9 cellular contexts compared by ENCODE assay signal in the genomic region with DNA sequence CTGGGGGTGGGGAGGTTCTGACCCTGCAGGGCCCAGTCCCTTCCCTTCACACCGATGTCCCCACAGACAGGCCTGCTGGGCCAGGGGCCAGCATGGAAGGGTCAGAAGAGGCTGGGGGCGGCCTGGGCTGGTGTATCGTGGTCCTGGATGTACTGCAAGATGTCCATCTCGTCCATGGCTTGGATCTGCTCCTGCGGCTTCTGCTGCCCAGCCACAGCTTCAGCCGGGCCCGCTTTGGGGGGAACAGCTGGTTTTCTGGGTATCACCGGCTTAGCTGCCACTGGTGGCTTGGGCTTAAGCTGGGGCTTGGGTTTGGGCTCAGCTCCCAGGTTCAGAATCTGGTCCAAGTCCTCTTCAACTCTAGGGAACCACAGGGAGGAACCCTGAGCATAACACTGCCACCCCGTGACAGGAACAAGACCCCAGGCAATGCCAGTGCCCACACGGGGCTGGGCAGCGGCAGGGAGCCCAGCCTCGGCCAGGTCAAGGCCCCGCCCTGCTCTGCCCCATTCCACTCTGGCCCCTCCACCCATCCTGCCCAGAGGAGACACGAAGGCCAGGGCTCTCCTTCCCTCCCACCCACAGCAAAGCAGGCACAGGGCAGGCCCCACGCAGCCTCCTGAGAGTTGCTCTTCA. TPM values are rescaled to one million over a fixed set of nuclear protein-coding genes. Genes with fewer than 3 reads are reported as not detected.
DNase-seq lines count a peak whose midpoint lies in the region; ATAC-seq and TF ChIP-seq lines count a peak whose summit lies in the region.
"Had no signal": no experiment of that assay in that cellular context is flagged by ENCODE, and none has a peak within 500 bp of the region (broad histone marks: within the 10 kb centered on the region; RNA-seq: fewer than 3 reads in every experiment).

No MANE protein-coding gene starts in this region.

- no peak for TF ChIP-seq POLR2A in tibial nerve (IDR thresholded peaks at IDR 0.05)

- DNase-seq in adipocyte (ENCODE audit: low read depth) (no peak), Right ventricle myocardium superior (peak; percentile 51), neuronal stem cell (ENCODE audit: low spot score) (no peak), tibial nerve (ENCODE audit: low spot score in 2 of 2) (peak in 1 of 2 donors; percentile 16), NCI-H146 treated with DMSO at 0.1 percent for 48 hours (lab: John Stamatoyannopoulos, UW; ENCODE audit: unreplicated experiment) (no peak), NCI-H1417 treated with DMSO at 0.1 percent for 48 hours (lab: John Stamatoyannopoulos, UW) (no peak), foreskin keratinocyte (no peak)
- DNase-seq: NCI-H146 had no signal

- TF ChIP-seq CTCF in tibial nerve (IDR thresholded peaks at IDR 0.05) (no peak), foreskin keratinocyte (conservative IDR thresholded peaks at IDR 0.05) (no peak)

- H3K18ac ChIP-seq in neuronal stem cell (ENCODE audit: low read length) = peak overlapping the region; percentile 54

- peaks cover 59% of the 10 kb centered on the region for H3K4me1 ChIP-seq in adipocyte (ENCODE audit: control insufficient read depth, insufficient read depth, low read length)
- peaks cover 17 to 34% of the 10 kb centered on the region in 2 donors for H3K4me1 ChIP-seq in neuronal stem cell (ENCODE audit: control insufficient read depth in 2 of 2, insufficient read depth in 1 of 2, low read depth in 1 of 2, low read length in 2 of 2)
- H3K4me1 ChIP-seq in tibial nerve = peaks cover 10 to 71% (median 60%) of the 10 kb centered on the region in 4 donors
- H3K4me1 ChIP-seq in foreskin keratinocyte = no peaks in the 10 kb centered on the region

- intact Hi-C loops in Right ventricle myocardium superior (cut with DNase I) = no loop called here

- H2AK5ac ChIP-seq in neuronal stem cell (ENCODE audit: low read depth, low read length) = peak overlapping the region; percentile 29

- H4K91ac ChIP-seq in neuronal stem cell (ENCODE audit: low read depth, low read length, poor library complexity) = no peak overlapping the region

- no peaks in the 10 kb centered on the region for H3K79me1 ChIP-seq in neuronal stem cell (ENCODE audit: low read depth, low read length)

- H3K9me3 ChIP-seq in adipocyte (ENCODE audit: control insufficient read depth, low read length) (no peaks in the 10 kb centered on the region), neuronal stem cell (replicated peaks in 1 of 2; ENCODE audit: control insufficient read depth in 2 of 2, insufficient read depth in 1 of 2, low read depth in 1 of 2, low read length in 2 of 2) (no peaks in the 10 kb centered on the region), tibial nerve (no peaks in the 10 kb centered on the region)

- H3K4me3 ChIP-seq in adipocyte (ENCODE audit: low read length) (peak overlapping the region; percentile 33), neuronal stem cell (ENCODE audit: low read length in 2 of 2) (no peak overlapping the region), tibial nerve (no peak overlapping the region)

- WGBS in neuronal stem cell (ENCODE audit: extremely low coverage in 2 of 2, insufficient read length in 2 of 2, insufficient replicate concordance in 1 of 2), 2 donors = no CpG with 5 or more reads among the region's 15 CpGs
- WGBS in tibial nerve, 2 donors = 52 to 65% methylated on average over 5 to 15 of the region's 15 CpGs

- no peak overlapping the region for H2BK5ac ChIP-seq in neuronal stem cell (ENCODE audit: low read length)

- no peak overlapping the region for H2BK120ac ChIP-seq in neuronal stem cell (ENCODE audit: low read depth, low read length)

- H3K36me3 ChIP-seq in adipocyte (ENCODE audit: control insufficient read depth, insufficient read depth, low read length, severe bottlenecking) (peaks cover 19% of the 10 kb centered on the region), neuronal stem cell (replicated peaks in 1 of 2; ENCODE audit: control insufficient read depth in 2 of 2, insufficient read depth in 2 of 2, low read length in 2 of 2) (peaks cover 1 to 15% of the 10 kb centered on the region in 2 donors), tibial nerve (peaks cover 0 to 40% (median 11%) of the 10 kb centered on the region in 3 donors)

- H3K27ac ChIP-seq in neuronal stem cell (replicated peaks; ENCODE audit: low read length) (no peak overlapping the region), tibial nerve (peak overlapping the region; percentile 88 to 97 (median 94)), foreskin keratinocyte (no peak overlapping the region)

- no peak overlapping the region for H3K4ac ChIP-seq in neuronal stem cell (ENCODE audit: low read length)

- H3K27me3 ChIP-seq in adipocyte (replicated peaks; ENCODE audit: control insufficient read depth, insufficient read depth, low read length) (no peaks in the 10 kb centered on the region), neuronal stem cell (ENCODE audit: control insufficient read depth in 3 of 3, insufficient read depth in 3 of 3, low read depth in 1 of 3, low read length in 3 of 3) (no peaks in the 10 kb centered on the region), tibial nerve (no peaks in the 10 kb centered on the region), foreskin keratinocyte (no peaks in the 10 kb centered on the region)

- H3K4me2 ChIP-seq in neuronal stem cell (ENCODE audit: insufficient read depth, low read length, poor library complexity, severe bottlenecking) = no peak overlapping the region

- no peak overlapping the region for H2AFZ ChIP-seq in neuronal stem cell (ENCODE audit: low read length)

- TF ChIP-seq EP300 in tibial nerve (IDR thresholded peaks at IDR 0.05) = no peak

- H3K9ac ChIP-seq in adipocyte (ENCODE audit: low read length) (peak overlapping the region; percentile 93), neuronal stem cell (ENCODE audit: low read depth, low read length, poor library complexity) (no peak overlapping the region)

- peak overlapping the region; percentile 5 for H2BK15ac ChIP-seq in neuronal stem cell (ENCODE audit: low read length)

- ATAC-seq in Right ventricle myocardium superior (ENCODE audit: poor library complexity) = no peak
- no peak for ATAC-seq in foreskin keratinocyte
- no peak for ATAC-seq in HG03378 (IDR thresholded peaks at IDR 0.05; ENCODE audit: unreplicated experiment)

- peak overlapping the region; percentile 43 for H3K14ac ChIP-seq in neuronal stem cell (ENCODE audit: low read length)

- H2BK12ac ChIP-seq in neuronal stem cell (ENCODE audit: low read length) = peak overlapping the region; percentile 34

- H4K8ac ChIP-seq in neuronal stem cell (ENCODE audit: low read depth, low read length) = no peak overlapping the region

- peak overlapping the region; percentile 69 for H3K23ac ChIP-seq in neuronal stem cell (ENCODE audit: low read depth, low read length, poor library complexity)

RNA-seq across cellular contexts. Expression of a gene that starts 31.9 kb away (rescaled TPM):
- total RNA-seq in Right ventricle myocardium superior = 19.7 TPM
- 13.1 TPM for polyA plus RNA-seq in neuronal stem cell (2013, experiment 1 of 2)
- 12.9 TPM for polyA plus RNA-seq in neuronal stem cell (2013, experiment 2 of 2)
- 10 to 100 TPM; 24.5 to 45.9 (median 33.8) TPM for total RNA-seq in tibial nerve
- 21.0 and 23.8 TPM in 2 replicates for total RNA-seq in foreskin keratinocyte
- 21.8 and 23.1 TPM in 2 replicates for polyA plus RNA-seq in foreskin keratinocyte

RNA-seq across cellular contexts. Expression of a gene that starts 47.9 kb away (rescaled TPM):
- 0.38 TPM for total RNA-seq in Right ventricle myocardium superior
- 0.04 TPM for polyA plus RNA-seq in neuronal stem cell (2013, experiment 1 of 2)
- 0.06 TPM for polyA plus RNA-seq in neuronal stem cell (2013, experiment 2 of 2)
- total RNA-seq in tibial nerve = 10 to 100 TPM in 3 of 4 donors, 1 to 10 TPM in 1; 6.3 to 20.0 (median 16.6) TPM
- total RNA-seq in foreskin keratinocyte = not detected in 2 replicates
- not detected in 2 replicates for polyA plus RNA-seq in foreskin keratinocyte

Comparison
In these comparisons a context has a peak if more than half of its experiments do, and no peak if none do; other contexts are left out.
1. H3K27ac ChIP-seq: peak in tibial nerve (4 of 4); none in neuronal stem cell (single experiment) and foreskin keratinocyte (single experiment).